9 cellular contexts compared by ENCODE assay signal in the genomic region with DNA sequence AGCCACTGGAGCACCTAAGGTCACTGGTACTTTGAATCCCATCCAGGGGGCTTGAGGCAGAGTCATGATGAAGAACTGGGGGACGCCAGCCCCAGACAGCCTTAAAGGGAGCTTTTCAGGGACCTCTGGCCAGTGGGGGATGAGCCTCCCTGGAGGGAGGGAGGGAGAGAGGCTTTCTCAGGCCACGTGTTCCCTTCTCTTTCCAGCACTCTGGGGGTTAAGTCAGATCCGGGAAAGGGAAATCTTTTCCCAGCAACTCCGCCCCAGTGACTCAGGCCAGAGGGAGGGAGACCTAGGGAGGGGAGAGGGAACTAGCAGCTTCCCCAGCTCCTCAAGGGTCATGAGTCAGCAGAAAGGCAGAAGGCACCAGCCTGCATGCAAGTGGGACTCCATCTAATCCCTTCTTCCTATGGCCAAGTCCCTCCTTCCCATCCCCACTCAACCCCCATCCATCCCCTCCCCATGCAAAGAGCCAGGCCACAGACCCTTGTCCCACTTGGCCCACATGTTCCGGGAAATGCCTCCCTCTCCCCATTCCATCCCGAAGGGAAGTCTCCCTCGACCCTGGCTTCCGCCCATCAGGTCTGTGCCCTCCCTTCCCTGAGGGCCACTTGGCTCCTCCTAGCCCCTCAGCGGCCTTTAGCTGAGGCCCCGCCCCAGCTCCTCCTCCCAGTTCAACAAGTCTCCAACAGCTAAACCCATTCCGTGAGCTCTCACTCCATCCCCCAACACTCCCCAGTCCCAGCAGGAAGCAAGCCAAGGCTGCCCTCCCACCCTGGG. TPM values are rescaled to one million over a fixed set of nuclear protein-coding genes. Genes with fewer than 3 reads are reported as not detected.
DNase-seq lines count a peak whose midpoint lies in the region; ATAC-seq and TF ChIP-seq lines count a peak whose summit lies in the region.
"Had no signal": no experiment of that assay in that cellular context is flagged by ENCODE, and none has a peak within 500 bp of the region (broad histone marks: within the 10 kb centered on the region; RNA-seq: fewer than 3 reads in every experiment).

No MANE protein-coding gene starts in this region.

- TF ChIP-seq CTCF in RWPE2 (IDR thresholded peaks at IDR 0.05; ENCODE audit: poor library complexity, severe bottlenecking) (no peak), cardiac muscle cell (IDR thresholded peaks at IDR 0.05; ENCODE audit: low read depth, low read length) (no peak), osteoblast (IDR thresholded peaks at IDR 0.05; ENCODE audit: extremely low read depth, low read depth, low read length) (no peak), vagina (IDR thresholded peaks at IDR 0.05) (no peak)

- no peak overlapping the region for H2AFZ ChIP-seq in osteoblast (ENCODE audit: low read length)

- H3K79me2 ChIP-seq in osteoblast (ENCODE audit: insufficient read depth, low read length): peaks cover 90% of the 10 kb centered on the region

- WGBS in HUES64: 1% methylated on average over 11 of the region's 11 CpGs

- TF ChIP-seq POLR2A in vagina (IDR thresholded peaks at IDR 0.05): peak in 1 of 2 donors; percentile 38

- H3K9me3 ChIP-seq in HUES64 (ENCODE audit: insufficient read depth, low read depth, low read length): no peaks in the 10 kb centered on the region
- H3K9me3 ChIP-seq in RWPE2 (ENCODE audit: severe bottlenecking): no peaks in the 10 kb centered on the region
- no peaks in the 10 kb centered on the region for H3K9me3 ChIP-seq in cardiac muscle cell (ENCODE audit: low read depth)
- no peaks in the 10 kb centered on the region for H3K9me3 ChIP-seq in osteoblast (ENCODE audit: low read depth, low read length)
- H3K9me3 ChIP-seq in vagina: no peaks in the 10 kb centered on the region

- H3K27ac ChIP-seq in HUES64 (ENCODE audit: low read depth, low read length) (peak overlapping the region; percentile 97), RWPE2 (ENCODE audit: poor library complexity, severe bottlenecking) (peak overlapping the region; percentile 97), cardiac muscle cell (peak overlapping the region; percentile 93), osteoblast (ENCODE audit: low read depth, low read length) (peak overlapping the region; percentile 99), vagina (peak overlapping the region; percentile 99)

- peak overlapping the region; percentile 96 for H3K4me2 ChIP-seq in osteoblast (ENCODE audit: insufficient read depth, low read length)

- intact Hi-C loops in vagina (cut with DNase I): loop anchor here (2.0 to 5.0 kb wide), 2 partner anchors 49 to 196 kb away; a partner anchor contains a TSS

- H3K27me3 ChIP-seq in HUES64 (ENCODE audit: insufficient read depth, low read length) (no peaks in the 10 kb centered on the region), RWPE2 (ENCODE audit: insufficient read depth, poor library complexity, severe bottlenecking) (no peaks in the 10 kb centered on the region), cardiac muscle cell (no peaks in the 10 kb centered on the region), osteoblast (ENCODE audit: insufficient read depth, low read length) (no peaks in the 10 kb centered on the region), vagina (no peaks in the 10 kb centered on the region)

- peaks cover 83% of the 10 kb centered on the region for H4K20me1 ChIP-seq in osteoblast (ENCODE audit: insufficient read depth, low read length)

- H3K36me3 ChIP-seq in HUES64 (ENCODE audit: insufficient read depth, low read length): peaks cover 34% of the 10 kb centered on the region
- peaks cover 62% of the 10 kb centered on the region for H3K36me3 ChIP-seq in RWPE2 (ENCODE audit: low read depth)
- H3K36me3 ChIP-seq in cardiac muscle cell: peaks cover 13% of the 10 kb centered on the region
- H3K36me3 ChIP-seq in osteoblast (ENCODE audit: insufficient read depth, low read length): peaks cover 47% of the 10 kb centered on the region
- H3K36me3 ChIP-seq in vagina: peaks cover 0 to 28% of the 10 kb centered on the region in 2 donors

- ATAC-seq in RWPE2 (ENCODE audit: low read depth) (peak; percentile 66), HG02678 (IDR thresholded peaks at IDR 0.05; ENCODE audit: unreplicated experiment) (no peak)

- H3K4me1 ChIP-seq in HUES64 (ENCODE audit: insufficient read depth, low read length): peaks cover 43% of the 10 kb centered on the region
- H3K4me1 ChIP-seq in RWPE2 (ENCODE audit: insufficient read depth, poor library complexity, severe bottlenecking): peaks cover 71% of the 10 kb centered on the region
- H3K4me1 ChIP-seq in cardiac muscle cell (ENCODE audit: low read depth): peaks cover 41% of the 10 kb centered on the region
- H3K4me1 ChIP-seq in osteoblast (ENCODE audit: insufficient read depth, low read length): peaks cover 81% of the 10 kb centered on the region
- H3K4me1 ChIP-seq in vagina: peaks cover 71% of the 10 kb centered on the region

- H3K4me3 ChIP-seq in HUES64 (ENCODE audit: low read length) (peak overlapping the region; percentile 44), RWPE2 (ENCODE audit: severe bottlenecking) (peak overlapping the region; percentile 6), cardiac muscle cell (peak overlapping the region; percentile 9), osteoblast (ENCODE audit: insufficient read depth, low read length) (peak overlapping the region; percentile 66), vagina (peak overlapping the region; percentile 87 to 94)

- peak overlapping the region; percentile 81 for H3K9ac ChIP-seq in HUES64 (ENCODE audit: low read depth, low read length)

- DNase-seq in ELR (ENCODE audit: low read depth) (peak; percentile 100), RWPE2 (ENCODE audit: low spot score) (peak; percentile 98), amniotic stem cell (lab: John Stamatoyannopoulos, UW) (peak; percentile 97), cardiac muscle cell (ENCODE audit: low read depth in 1 of 2, low spot score in 1 of 2) (peak; percentile 93 to 100), osteoblast (ENCODE audit: insufficient read length, low spot score, missing footprints) (peak; percentile 99), vagina (ENCODE audit: extremely low spot score in 2 of 2) (peak; percentile 98 to 100)

RNA-seq across cellular contexts. Expression of a gene that starts 5.6 kb away (rescaled TPM):
- 39.4 TPM for polyA plus RNA-seq in HUES64 (2013, experiment 1 of 2)
- polyA plus RNA-seq in HUES64 (2013, experiment 2 of 2): 37.2 TPM
- total RNA-seq in cardiac muscle cell: 32.8 and 33.3 TPM in 2 replicates
- polyA plus RNA-seq in cardiac muscle cell: 41.7 and 42.3 TPM in 2 replicates
- total RNA-seq in osteoblast: 228 and 255 TPM in 2 replicates
- 271 TPM for total RNA-seq in vagina

RNA-seq across cellular contexts. Expression of a gene that starts 25.8 kb away (rescaled TPM):
- 12.1 TPM for polyA plus RNA-seq in HUES64 (2013, experiment 1 of 2)
- 11.6 TPM for polyA plus RNA-seq in HUES64 (2013, experiment 2 of 2)
- total RNA-seq in cardiac muscle cell: 0.86 and 0.99 TPM in 2 replicates
- 0.39 and 1.2 TPM in 2 replicates for polyA plus RNA-seq in cardiac muscle cell
- not detected in 2 replicates for total RNA-seq in osteoblast
- total RNA-seq in vagina: 14.7 TPM
- polyA plus RNA-seq: neural cell had no signal

RNA-seq across cellular contexts. Expression of a gene that starts 39.1 kb away (rescaled TPM):
- 51.0 TPM for polyA plus RNA-seq in HUES64 (2013, experiment 1 of 2)
- 39.4 TPM for polyA plus RNA-seq in HUES64 (2013, experiment 2 of 2)
- 0.25 and 0.66 TPM in 2 replicates for total RNA-seq in cardiac muscle cell
- not detected in 2 replicates for polyA plus RNA-seq in cardiac muscle cell
- total RNA-seq in osteoblast: under 0.01 and 0.36 TPM in 2 replicates
- 55.2 TPM for total RNA-seq in vagina
- polyA plus RNA-seq: neural cell had no signal

RNA-seq across cellular contexts. Expression of a gene that starts 47.7 kb away (rescaled TPM):
- 1.4 TPM for polyA plus RNA-seq in HUES64 (2013, experiment 1 of 2)
- 2.5 TPM for polyA plus RNA-seq in HUES64 (2013, experiment 2 of 2)
- total RNA-seq in cardiac muscle cell (2.2 and 4.1 TPM in 2 replicates), osteoblast (110 and 121 TPM in 2 replicates), vagina (146 TPM)
- polyA plus RNA-seq in cardiac muscle cell: 0.65 and 2.4 TPM in 2 replicates
- polyA plus RNA-seq: neural cell had no signal

Comparison
In these comparisons a context has a peak if more than half of its experiments do, and no peak if none do; other contexts are left out.
1. H3K4me3 ChIP-seq: peak in every context shown above with its lines; median percentile 90 in vagina; 66 in osteoblast; 44 in HUES64; 9 in cardiac muscle cell; 6 in RWPE2.
2. RNA of a gene that starts 39.1 kb away (total RNA-seq): 55.2 TPM in vagina (single experiment); 0.25 to 0.66 TPM in cardiac muscle cell and under 0.01 to 0.36 TPM in osteoblast; every median in the first group is over 10 times any median in the second.
3. Peak in every context shown above with its lines, with median percentiles within 50 percentile points of each other: DNase-seq and H3K27ac ChIP-seq.